20 cellular contexts compared by ENCODE assay signal in genomic region chr14:34770901-34771300, GRCh38.
"Had no signal": no experiment of that assay in that cellular context is flagged by ENCODE, and none has a peak within 500 bp of the region (broad histone marks: within the 10 kb centered on the region; RNA-seq: fewer than 3 reads in every experiment).

No MANE protein-coding gene starts in this region.

- H3K4me3 Mint-ChIP-seq: activated CD4-positive, alpha-beta T cell treated with anti-CD3 and anti-CD28 coated beads, Interleukin-2, amount 10 ng/mL, durations not matched to agents 7 days and 5 days; activated CD8-positive, alpha-beta T cell treated with anti-CD3 and anti-CD28 coated beads, Interleukin-2, amount 10 ng/mL, durations not matched to agents 7 days and 5 days; activated T-helper 17 cell treated with anti-CD3 and anti-CD28 coated beads, Interleukin-2, amount 50 U/mL, for 72 hours; natural killer cell treated with Interleukin-12 subunit alpha and Interleukin-12 subunit beta and Interleukin-15 and Interleukin-18, amount 100 ng/mL, for 72 hours had no signal

- ATAC-seq: activated CD4-positive, CD25-positive, alpha-beta regulatory T cell treated with anti-CD3 and anti-CD28 coated beads, Interleukin-2, amount 50 U/mL, for 24 hours; activated CD8-positive, alpha-beta T cell treated with anti-CD3 and anti-CD28 coated beads, Interleukin-2, amount 10 ng/mL, durations not matched to agents 7 days and 5 days; activated naive CD4-positive, alpha-beta T cell treated with anti-CD3 and anti-CD28 coated beads, Interleukin-2, amount 50 U/mL, for 72 hours; activated T-helper 17 cell treated with anti-CD3 and anti-CD28 coated beads, Interleukin-2, amount 50 U/mL, for 72 hours; left ventricle myocardium superior; natural killer cell treated with Interleukin-12 subunit alpha and Interleukin-12 subunit beta and Interleukin-15 and Interleukin-18, amount 100 ng/mL, for 72 hours had no signal

- DNase-seq: activated CD4-positive, alpha-beta T cell treated with anti-CD3 and anti-CD28 coated beads, Interleukin-2, amount 10 ng/mL, durations not matched to agents 7 days and 5 days; activated CD8-positive, alpha-beta T cell treated with anti-CD3 and anti-CD28 coated beads, Interleukin-2, amount 10 ng/mL, durations not matched to agents 7 days and 5 days; adrenal gland; cerebellar nuclear complex; foreskin fibroblast; hippocampal formation; left ventricle myocardium superior; midbrain; retina; spleen; stimulated activated CD4-positive, alpha-beta T cell treated with anti-CD3 and anti-CD28 coated beads, Interleukin-4, amount 100 ng/mL, for 1 hour; stimulated activated naive CD4-positive, alpha-beta T cell; testis; trophoblast cell; uterus had no signal

- H3K27me3 Mint-ChIP-seq: activated CD4-positive, alpha-beta T cell treated with anti-CD3 and anti-CD28 coated beads, Interleukin-2, amount 10 ng/mL, durations not matched to agents 7 days and 5 days; activated T-helper 17 cell treated with anti-CD3 and anti-CD28 coated beads, Interleukin-2, amount 50 U/mL, for 72 hours; natural killer cell treated with Interleukin-12 subunit alpha and Interleukin-12 subunit beta and Interleukin-15 and Interleukin-18, amount 100 ng/mL, for 72 hours; progenitor cell of endocrine pancreas had no signal

- H3K27ac Mint-ChIP-seq: activated CD4-positive, alpha-beta T cell treated with anti-CD3 and anti-CD28 coated beads, Interleukin-2, amount 10 ng/mL, durations not matched to agents 7 days and 5 days; natural killer cell treated with Interleukin-12 subunit alpha and Interleukin-12 subunit beta and Interleukin-15 and Interleukin-18, amount 100 ng/mL, for 72 hours; progenitor cell of endocrine pancreas had no signal

- H3K9me3 Mint-ChIP-seq: activated CD4-positive, alpha-beta T cell treated with anti-CD3 and anti-CD28 coated beads, Interleukin-2, amount 10 ng/mL, durations not matched to agents 7 days and 5 days; activated naive CD4-positive, alpha-beta T cell treated with anti-CD3 and anti-CD28 coated beads, Interleukin-2, amount 50 U/mL, for 72 hours; activated T-helper 17 cell treated with anti-CD3 and anti-CD28 coated beads, Interleukin-2, amount 50 U/mL, for 72 hours; natural killer cell treated with Interleukin-12 subunit alpha and Interleukin-12 subunit beta and Interleukin-15 and Interleukin-18, amount 100 ng/mL, for 72 hours had no signal
